In the genomic region with DNA sequence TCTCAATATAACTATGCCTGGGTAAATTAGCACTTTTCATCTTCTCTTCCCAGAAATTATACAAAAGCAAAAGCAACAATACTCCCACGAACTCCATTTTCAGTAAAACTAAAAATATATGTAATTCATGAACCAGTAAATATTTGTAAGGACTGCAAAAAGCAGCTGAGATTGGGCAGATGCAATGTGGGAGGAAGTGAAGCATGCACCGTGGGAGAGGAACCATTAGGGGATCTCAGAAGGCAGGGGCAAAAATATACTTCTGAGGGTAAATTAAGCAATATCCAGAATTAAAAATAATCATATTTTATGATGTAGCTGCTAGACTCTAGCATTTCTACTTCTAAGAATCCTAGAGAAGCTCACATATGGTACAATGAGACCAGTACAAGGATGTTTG, we compare ENCODE assay signal across 29 cellular contexts. TPM values are rescaled to one million over a fixed set of nuclear protein-coding genes. Genes with fewer than 3 reads are reported as not detected.
"Had no signal": no experiment of that assay in that cellular context is flagged by ENCODE, and none has a peak within 500 bp of the region (broad histone marks: within the 10 kb centered on the region; RNA-seq: fewer than 3 reads in every experiment).

No MANE protein-coding gene starts in this region.

- H3K4me1 Mint-ChIP-seq: endodermal cell had no signal

- ATAC-seq: left colon; left ventricle myocardium superior; natural killer cell treated with Interleukin-12 subunit alpha and Interleukin-12 subunit beta and Interleukin-15 and Interleukin-18, amount 100 ng/mL, for 72 hours had no signal

- H3K27ac Mint-ChIP-seq: endodermal cell; natural killer cell treated with Interleukin-12 subunit alpha and Interleukin-12 subunit beta and Interleukin-15 and Interleukin-18, amount 100 ng/mL, for 72 hours; neural progenitor cell; type B pancreatic cell had no signal

- H3K4me3 Mint-ChIP-seq: endodermal cell; natural killer cell treated with Interleukin-12 subunit alpha and Interleukin-12 subunit beta and Interleukin-15 and Interleukin-18, amount 100 ng/mL, for 72 hours; neural progenitor cell; type B pancreatic cell had no signal

- H3K27me3 Mint-ChIP-seq: type B pancreatic cell had no signal

- H3K9me3 ChIP-seq: ovary, right atrium auricular region, sigmoid colon, stomach, thyroid gland had no signal

- H3K27ac ChIP-seq: hepatocyte, neural progenitor cell, ovary, right atrium auricular region, sigmoid colon, skin epidermis, stomach, thyroid gland had no signal

- H3K4me3 ChIP-seq: hepatocyte, lung, neural progenitor cell, ovary, right atrium auricular region, sigmoid colon, skin epidermis, stomach, thyroid gland had no signal

- FAIRE-seq: endothelial cell of umbilical vein, kidney, urothelium cell line had no signal

- H3K27me3 ChIP-seq: hepatocyte, neural progenitor cell, ovary, right atrium auricular region, sigmoid colon, stomach, thyroid gland had no signal

- H3K36me3 Mint-ChIP-seq: natural killer cell treated with Interleukin-12 subunit alpha and Interleukin-12 subunit beta and Interleukin-15 and Interleukin-18, amount 100 ng/mL, for 72 hours; type B pancreatic cell had no signal

- H3K4me1 ChIP-seq: neural progenitor cell, right atrium auricular region, sigmoid colon, stomach, thyroid gland had no signal

- DNase-seq: effector CD4-positive, alpha-beta T cell; endodermal cell; erythroblast; foreskin melanocyte; head of caudate nucleus; kidney; left colon; left ventricle myocardium superior; mesenchymal stem cell; midbrain; nucleus accumbens; ovary; sigmoid colon; stimulated activated CD4-positive, alpha-beta T cell treated with anti-CD3 and anti-CD28 coated beads, Interleukin-2, amount 100 ng/mL, for 24 hours; stimulated activated CD4-positive, alpha-beta T cell treated with anti-CD3 and anti-CD28 coated beads, Interleukin-4, amount 100 ng/mL, for 4 hours; stimulated activated naive CD4-positive, alpha-beta T cell; stomach; substantia nigra; thyroid gland had no signal

- H3K36me3 ChIP-seq: neural progenitor cell, ovary, right atrium auricular region, sigmoid colon had no signal

- H3K9me3 Mint-ChIP-seq: endodermal cell; natural killer cell treated with Interleukin-12 subunit alpha and Interleukin-12 subunit beta and Interleukin-15 and Interleukin-18, amount 100 ng/mL, for 72 hours; neural progenitor cell; type B pancreatic cell had no signal

RNA-seq across cellular contexts. Expression of a gene that starts 20.2 kb away (rescaled TPM):
- total RNA-seq: dermis microvascular lymphatic vessel endothelial cell; natural killer cell treated with Interleukin-12 subunit alpha and Interleukin-12 subunit beta and Interleukin-15 and Interleukin-18, amount 100 ng/mL, for 72 hours had no signal
- polyA plus RNA-seq: hepatocyte had no signal

RNA-seq across cellular contexts. Expression of a gene that starts 58.9 kb away (rescaled TPM):
- total RNA-seq: endothelial cell of umbilical vein; natural killer cell treated with Interleukin-12 subunit alpha and Interleukin-12 subunit beta and Interleukin-15 and Interleukin-18, amount 100 ng/mL, for 72 hours had no signal
